Comparison of ENCODE assay signal across 9 cellular contexts in genomic region chr1:108830119-108831008, GRCh38. TPM values are rescaled to one million over a fixed set of nuclear protein-coding genes. Genes with fewer than 3 reads are reported as not detected.
A peak's percentile ranks its signal among the peaks of the same experiment; 100 is the strongest.
DNase-seq lines count a peak whose midpoint lies in the region; ATAC-seq, FAIRE-seq and TF ChIP-seq lines count a peak whose summit lies in the region.
"Had no signal": no experiment of that assay in that cellular context is flagged by ENCODE, and none has a peak within 500 bp of the region (broad histone marks: within the 10 kb centered on the region; RNA-seq: fewer than 3 reads in every experiment).

No MANE protein-coding gene starts in this region.

- no peaks in the 10 kb centered on the region for H3K9me3 Mint-ChIP-seq in nephron progenitor cell
- H3K9me3 Mint-ChIP-seq: IgD-negative memory B cell had no signal

- intact Hi-C loops in heart left ventricle (cut with DNase I) = loop anchor here in 1 of 10 donors (5.0 kb wide), 1 partner anchor 47 kb away; the partner anchor contains the start of gene GPSM2

- peak; percentile 98 for FAIRE-seq in H54 (lab: Jason Lieb, UNC)

- no peaks in the 10 kb centered on the region for H3K27me3 ChIP-seq in heart left ventricle

- TF ChIP-seq POLR2A in H54 (IDR thresholded peaks at IDR 0.05; ENCODE audit: low read depth, low read length) (peak; percentile 36; the same call in 1 of the 2 replicates), heart left ventricle (IDR thresholded peaks at IDR 0.05) (no peak), GM18505 (IDR thresholded peaks at IDR 0.05; ENCODE audit: borderline replicate concordance, extremely low read depth, insufficient read depth, insufficient read length) (no peak)

- H3K27me3 Mint-ChIP-seq in nephron progenitor cell (ENCODE audit: low read depth, poor library complexity) = peaks cover 10% of the 10 kb centered on the region
- H3K27me3 Mint-ChIP-seq: IgD-negative memory B cell had no signal

- H3K27ac ChIP-seq in heart left ventricle = peak overlapping the region; percentile 28 to 88 (median 66)

- no peak overlapping the region for H3K4me3 Mint-ChIP-seq in nephron progenitor cell

- H3K4me1 ChIP-seq in heart left ventricle = peaks cover 0 to 38% (median 27%) of the 10 kb centered on the region in 12 donors

- H3K36me3 ChIP-seq in heart left ventricle = no peaks in the 10 kb centered on the region

- H3K4me3 ChIP-seq in WI38 (ENCODE audit: low read depth, low read length) (peak overlapping the region; percentile 48), heart left ventricle (peak overlapping the region in 7 of 12 donors; percentile 3 to 29 (median 10)), skeletal muscle cell (ENCODE audit: low read depth, low read length) (peak overlapping the region; percentile 1)

- 51 to 65% (median 55%) methylated on average over 15 to 20 of the region's 20 CpGs for WGBS in heart left ventricle, 4 donors

- no peak overlapping the region for H3K27ac Mint-ChIP-seq in nephron progenitor cell
- H3K27ac Mint-ChIP-seq: IgD-negative memory B cell had no signal

- H3K36me3 Mint-ChIP-seq in nephron progenitor cell (ENCODE audit: low read depth) = no peaks in the 10 kb centered on the region
- H3K36me3 Mint-ChIP-seq: IgD-negative memory B cell had no signal

- peak; percentile 80 for DNase-seq in H54 (ENCODE audit: insufficient read length, low spot score)
- peak; percentile 69 to 90 (median 85) for DNase-seq in heart left ventricle
- DNase-seq in skeletal muscle cell (ENCODE audit: low read depth) = peak; percentile 98
- no peak for DNase-seq in nephron progenitor cell

- ATAC-seq in heart left ventricle (peak; percentile 76 to 92 (median 91)), GM18505 (IDR thresholded peaks at IDR 0.05; ENCODE audit: unreplicated experiment) (no peak), GM18511 (IDR thresholded peaks at IDR 0.05; ENCODE audit: unreplicated experiment) (no peak), HG03565 (IDR thresholded peaks at IDR 0.05; ENCODE audit: unreplicated experiment) (no peak)

- H3K4me1 Mint-ChIP-seq in nephron progenitor cell = no peaks in the 10 kb centered on the region

- no peak for TF ChIP-seq CTCF in WI38 (IDR thresholded peaks at IDR 0.05; ENCODE audit: low read depth, low read length)
- TF ChIP-seq CTCF in heart left ventricle (IDR thresholded peaks at IDR 0.05) = no peak
- no peak for TF ChIP-seq CTCF in nephron progenitor cell (IDR thresholded peaks at IDR 0.05)

- H3K9me3 ChIP-seq in heart left ventricle = no peaks in the 10 kb centered on the region

RNA-seq across cellular contexts. Expression of gene AKNAD1, which starts 26.5 kb away (rescaled TPM):
- total RNA-seq in heart left ventricle = under 1 TPM in 1 of 9 donors, not detected in 8; 0.59 TPM
- polyA plus RNA-seq in heart left ventricle = under 1 TPM in 1 of 2 donors, not detected in 1; 0.14 TPM
- polyA plus RNA-seq: IgD-negative memory B cell had no signal

RNA-seq across cellular contexts. Expression of gene GPSM2, which starts 46.4 kb away (rescaled TPM):
- 1 to 10 TPM in 8 of 9 donors, under 1 TPM in 1; 1.00 to 7.0 (median 2.4) TPM for total RNA-seq in heart left ventricle
- 1 to 10 TPM in 1 of 2 donors, under 1 TPM in 1; 0.72 to 4.4 TPM for polyA plus RNA-seq in heart left ventricle

Comparison
In these comparisons a context has a peak if more than half of its experiments do, and no peak if none do; other contexts are left out.
1. ATAC-seq: peak in heart left ventricle (4 of 4); none in GM18505 (single experiment), GM18511 (single experiment) and HG03565 (single experiment).
2. Peak in every context shown above with its lines, with median percentiles within 50 percentile points of each other: H3K4me3 ChIP-seq.